Comparison of ENCODE assay signal across 15 cellular contexts in genomic region chr22:48919187-48919590, GRCh38.
A peak's percentile ranks its signal among the peaks of the same experiment; 100 is the strongest.
DNase-seq lines count a peak whose midpoint lies in the region; FAIRE-seq and TF ChIP-seq lines count a peak whose summit lies in the region.
"Had no signal": no experiment of that assay in that cellular context is flagged by ENCODE, and none has a peak within 500 bp of the region (broad histone marks: within the 10 kb centered on the region; RNA-seq: fewer than 3 reads in every experiment).

No MANE protein-coding gene starts in this region.

- peak overlapping the region; percentile 19 for H4K91ac ChIP-seq in H1 (replicated peaks; ENCODE audit: insufficient read length, low read length)

- no peak overlapping the region for H4K8ac ChIP-seq in H1 (ENCODE audit: extremely low read depth, insufficient read depth, low read length)

- no peak overlapping the region for H3K4me3 ChIP-seq in H1 (ENCODE audit: extremely low read depth in 1 of 4, insufficient read depth in 2 of 4, low read depth in 3 of 4, low read length in 4 of 4)
- no peak overlapping the region for H3K4me3 ChIP-seq in brain microvascular endothelial cell (ENCODE audit: low read depth, low read length)
- H3K4me3 ChIP-seq: GM23248 had no signal

- no peak overlapping the region for H2BK120ac ChIP-seq in H1 (replicated peaks; ENCODE audit: low read depth, low read length)

- no peak for TF ChIP-seq EP300 in H1 (IDR thresholded peaks at IDR 0.05; ENCODE audit: borderline replicate concordance in 1 of 2, low read depth in 2 of 2, low read length in 2 of 2)

- TF ChIP-seq CTCF in H1 (IDR thresholded peaks at IDR 0.05; ENCODE audit: control extremely low read depth in 1 of 3, insufficient read depth in 1 of 3, low read depth in 1 of 3, low read length in 3 of 3) = no peak
- TF ChIP-seq CTCF in brain microvascular endothelial cell (IDR thresholded peaks at IDR 0.05; ENCODE audit: low read depth, low read length, missing control alignments) = no peak

- H3K56ac ChIP-seq in H1 (replicated peaks; ENCODE audit: insufficient read length, low read depth, low read length) = no peak overlapping the region

- POLR2A ChIA-PET in H1 (lab: Charles Lee; ENCODE audit: partially characterized antibody) = no interaction called here

- TF ChIP-seq POLR2A in H1 (IDR thresholded peaks at IDR 0.05; ENCODE audit: control extremely low read depth in 1 of 2, low read depth in 2 of 2, low read length in 2 of 2) = no peak

- CTCF ChIA-PET in H1 (lab: Charles Lee; ENCODE audit: partially characterized antibody) = interaction anchor here (0.9 to 1.1 kb wide), 2 partner anchors 10 to 25 kb away, joined by 4 read pairs; no protein-coding TSS in a partner anchor

- no peak overlapping the region for H3K23ac ChIP-seq in H1 (ENCODE audit: insufficient read length)

- H2BK15ac ChIP-seq in H1 (ENCODE audit: low read length) = no peak overlapping the region

- H2AK5ac ChIP-seq in H1 (ENCODE audit: low read depth, low read length) = no peak overlapping the region

- in situ Hi-C loops in brain microvascular endothelial cell (cut with HindIII; ENCODE audit: low pct_ligation_motif_present, low sequenced_read_pairs) = no loop called here

- FAIRE-seq in H1 (lab: Jason Lieb, UNC) = no peak
- FAIRE-seq: GM18507, TTC549 had no signal

- no peak overlapping the region for H2BK5ac ChIP-seq in H1 (ENCODE audit: low read depth, low read length)

- H3K4me1 ChIP-seq in H1 (replicated peaks in 1 of 4; ENCODE audit: control insufficient read depth in 3 of 4, insufficient read depth in 4 of 4, low read length in 3 of 4) = peaks cover 0 to 3% (median 0%) of the 10 kb centered on the region in 4 experiments; a peak in 2 of 7 replicates

- H2BK12ac ChIP-seq in H1 (ENCODE audit: low read depth, low read length) = no peak overlapping the region; the same call in 1 of the 2 replicates

- H3K36me3 ChIP-seq in H1 (ENCODE audit: control insufficient read depth in 2 of 4, insufficient read depth in 4 of 4, low read length in 3 of 4) (no peaks in the 10 kb centered on the region), brain microvascular endothelial cell (replicated peaks) (no peaks in the 10 kb centered on the region)

- no peak overlapping the region for H2BK20ac ChIP-seq in H1 (ENCODE audit: low read length)

- H3K18ac ChIP-seq in H1 (ENCODE audit: extremely low read depth, low read length) = no peak overlapping the region

- DNase-seq in NCI-H2196 (lab: John Stamatoyannopoulos, UW; ENCODE audit: unreplicated experiment) = peak; percentile 5
- no peak for DNase-seq in NCI-H2196 treated with DMSO at 0.1 percent for 48 hours (lab: John Stamatoyannopoulos, UW; ENCODE audit: unreplicated experiment)
- DNase-seq in NCI-H510A treated with DMSO at 0.1 percent for 48 hours (lab: John Stamatoyannopoulos, UW) = peak; percentile 44
- peak in 1 of 2 experiments; percentile 41 for DNase-seq in H1 (ENCODE audit: low read depth in 1 of 2, low spot score in 2 of 2)
- DNase-seq in substantia nigra (lab: John Stamatoyannopoulos, UW) = peak in 15 of 49 donors; percentile 17 to 63 (median 39)
- DNase-seq in brain microvascular endothelial cell = no peak
- no peak for DNase-seq in ureter (ENCODE audit: low spot score)
- DNase-seq in occipital lobe (lab: John Stamatoyannopoulos, UW) = no peak
- DNase-seq: activated CD4-positive, alpha-beta memory T cell treated with anti-CD3 and anti-CD28 coated beads for 36 hours; CD8-positive, alpha-beta memory T cell; GM23248; stimulated activated CD4-positive, alpha-beta T cell treated with anti-CD3 and anti-CD28 coated beads, Interleukin-4, amount 100 ng/mL, for 1 hour had no signal

- H2AFZ ChIP-seq in H1 (ENCODE audit: low read length) = no peak overlapping the region
- H2AFZ ChIP-seq: GM23248 had no signal

- H3K27ac ChIP-seq in H1 (ENCODE audit: low read depth, low read length) (no peak overlapping the region), substantia nigra (ENCODE audit: low read depth, low read length, poor library complexity, severe bottlenecking) (peak overlapping the region; percentile 99), brain microvascular endothelial cell (no peak overlapping the region)
- H3K27ac ChIP-seq: GM23248, KMS-11 had no signal

- H3K23me2 ChIP-seq in H1 (ENCODE audit: low read depth, low read length) = no peaks in the 10 kb centered on the region; the same call in 1 of the 2 replicates

- H3K4me2 ChIP-seq in H1 (ENCODE audit: insufficient read depth in 1 of 2, low read depth in 2 of 2, low read length in 2 of 2) = no peak overlapping the region
- H3K4me2 ChIP-seq: KMS-11 had no signal

- no peak overlapping the region for H3K4ac ChIP-seq in H1 (replicated peaks; ENCODE audit: insufficient read length, low read depth, low read length)

- no peaks in the 10 kb centered on the region for H3K79me1 ChIP-seq in H1 (ENCODE audit: low read depth, low read length)

- H3K27me3 ChIP-seq in H1 (replicated peaks in 1 of 4; ENCODE audit: control insufficient read depth in 3 of 4, extremely low read depth in 1 of 4, insufficient read depth in 3 of 4, low read length in 3 of 4) = 0 out of 7 replicates have a peak, but pooled peaks cover 0 to 2% (median 0%) of the 10 kb centered on the region in 4 experiments
- no peaks in the 10 kb centered on the region for H3K27me3 ChIP-seq in brain microvascular endothelial cell (replicated peaks)

- no peak overlapping the region for H3K14ac ChIP-seq in H1 (ENCODE audit: insufficient read length)

- WGBS in H1 (ENCODE audit: extremely low coverage in 1 of 2, insufficient coverage in 1 of 2, insufficient read length in 1 of 2, insufficient replicate concordance in 2 of 2, low coverage in 1 of 2, low lambda C conversion rate in 2 of 2, missing lambda C conversion rate in 1 of 2), 2 experiments = 84% methylated on average over 9 of the region's 18 CpGs; no CpG with 5 or more reads in 1 of the 2 experiments

- no peak overlapping the region for H3K9ac ChIP-seq in H1 (replicated peaks in 1 of 4; ENCODE audit: extremely low read depth in 1 of 4, low read depth in 3 of 4, low read length in 3 of 4)
- H3K9ac ChIP-seq: GM23248, KMS-11 had no signal

- TF ChIP-seq RAD21 in H1 (IDR thresholded peaks at IDR 0.05 in 1 of 2, conservative IDR thresholded peaks at IDR 0.05 in 1 of 2; ENCODE audit: low read depth in 2 of 2, low read length in 2 of 2) = no peak

- no peaks in the 10 kb centered on the region for H4K20me1 ChIP-seq in H1 (replicated peaks in 1 of 2; ENCODE audit: control insufficient read depth in 1 of 2, insufficient read depth in 2 of 2, low read length in 2 of 2)

- peaks cover 9 to 11% of the 10 kb centered on the region in 2 experiments; a peak in 2 of 4 replicates for H3K9me3 ChIP-seq in H1 (ENCODE audit: insufficient read depth in 2 of 2, low read depth in 1 of 2, low read length in 1 of 2)

- H4K5ac ChIP-seq in H1 (ENCODE audit: insufficient read length, low read depth, low read length) = no peak overlapping the region

- no peaks in the 10 kb centered on the region for H3K79me2 ChIP-seq in H1 (ENCODE audit: control insufficient read depth in 1 of 2, insufficient read depth in 2 of 2, low read length in 2 of 2)

TF ChIP-seq in H1, 55 proteins besides CTCF, POLR2A, EP300 and RAD21:
- TF ChIP-seq TAF7 (optimal IDR thresholded peaks at IDR 0.05; ENCODE audit: borderline replicate concordance, low read depth, low read length) = no peak
- no peak for TF ChIP-seq SIRT6 (IDR thresholded peaks at IDR 0.05; ENCODE audit: low read length)

Comparison
In these comparisons a context has a peak if more than half of its experiments do, and no peak if none do; other contexts are left out.
1. DNase-seq: peak in NCI-H2196 (single experiment) and NCI-H510A treated with DMSO at 0.1 percent for 48 hours (single experiment); none in NCI-H2196 treated with DMSO at 0.1 percent for 48 hours (single experiment), brain microvascular endothelial cell (single experiment), ureter (single experiment) and occipital lobe (single experiment).